In genomic region chr17:34025179-34025551, GRCh38 we compare ENCODE assay signal across 18 cellular contexts.
"Had no signal": no experiment of that assay in that cellular context is flagged by ENCODE, and none has a peak within 500 bp of the region (broad histone marks: within the 10 kb centered on the region; RNA-seq: fewer than 3 reads in every experiment).

No MANE protein-coding gene starts in this region.

- H3K27ac ChIP-seq: brain microvascular endothelial cell, left ventricle myocardium inferior, tibial artery had no signal

- H3K4me1 ChIP-seq: left ventricle myocardium inferior, tibial artery had no signal

- H3K9me3 ChIP-seq: left ventricle myocardium inferior, tibial artery had no signal

- DNase-seq: activated CD8-positive, alpha-beta memory T cell treated with anti-CD3 and anti-CD28 coated beads for 24 hours; activated CD8-positive, alpha-beta memory T cell treated with anti-CD3 and anti-CD28 coated beads, Interleukin-2, amount 50 U/mL, for 48 hours; activated effector memory CD4-positive, alpha-beta T cell treated with Interleukin-2 at 50 U/mL for 16 hours; activated naive CD4-positive, alpha-beta T cell treated with anti-CD3 and anti-CD28 coated beads, Interleukin-2, amount 10 ng/mL, durations not matched to agents 7 days and 5 days; activated naive CD8-positive, alpha-beta T cell treated with anti-CD3 and anti-CD28 coated beads, Interleukin-2, amount 50 U/mL, for 24 hours; activated T-cell treated with anti-CD3 and anti-CD28 coated beads, Interleukin-2, amount 50 U/mL, for 48 hours; brain microvascular endothelial cell; effector CD8-positive, alpha-beta T cell; foreskin melanocyte; kidney; left ventricle myocardium inferior; mammary epithelial cell; retina; stimulated activated naive CD4-positive, alpha-beta T cell; T-helper 9 cell; tibial artery had no signal

- ATAC-seq: activated CD4-positive, CD25-positive, alpha-beta regulatory T cell treated with anti-CD3 and anti-CD28 coated beads, Interleukin-2, amount 50 U/mL, for 24 hours; activated naive CD8-positive, alpha-beta T cell treated with anti-CD3 and anti-CD28 coated beads, Interleukin-2, amount 50 U/mL, for 24 hours had no signal

- H3K27me3 ChIP-seq: brain microvascular endothelial cell, tibial artery had no signal

- H3K36me3 ChIP-seq: brain microvascular endothelial cell, left ventricle myocardium inferior, tibial artery had no signal

- H3K4me3 ChIP-seq: left ventricle myocardium inferior, tibial artery had no signal

- FAIRE-seq: kidney, urothelium cell line had no signal
